7 cellular contexts compared by ENCODE assay signal in genomic region chr1:12014141-12014981, GRCh38. TPM values are rescaled to one million over a fixed set of nuclear protein-coding genes. Genes with fewer than 3 reads are reported as not detected.
A peak's percentile ranks its signal among the peaks of the same experiment; 100 is the strongest.
DNase-seq lines count a peak whose midpoint lies in the region; FAIRE-seq and TF ChIP-seq lines count a peak whose summit lies in the region.

No MANE protein-coding gene starts in this region.

- H3K27me3 ChIP-seq in H1 (replicated peaks in 1 of 4; ENCODE audit: control insufficient read depth in 3 of 4, extremely low read depth in 1 of 4, insufficient read depth in 3 of 4, low read length in 3 of 4) (no peaks in the 10 kb centered on the region), trophoblast cell (ENCODE audit: insufficient read depth, low read length) (no peaks in the 10 kb centered on the region)

- no peak overlapping the region for H3K4ac ChIP-seq in H1 (replicated peaks; ENCODE audit: insufficient read length, low read depth, low read length)
- no peak overlapping the region for H3K4ac ChIP-seq in trophoblast cell (ENCODE audit: low read depth, low read length)

- no peak overlapping the region for H2BK5ac ChIP-seq in H1 (ENCODE audit: low read depth, low read length)
- no peak overlapping the region for H2BK5ac ChIP-seq in trophoblast cell (ENCODE audit: low read depth, low read length, poor library complexity)

- H3K23ac ChIP-seq in H1 (ENCODE audit: insufficient read length), result no peak overlapping the region
- no peak overlapping the region for H3K23ac ChIP-seq in trophoblast cell (ENCODE audit: low read length)

- no peak overlapping the region for H2AFZ ChIP-seq in H1 (ENCODE audit: low read length)
- H2AFZ ChIP-seq in trophoblast cell (ENCODE audit: insufficient read depth, low read length, poor library complexity), result no peak overlapping the region

- no peak overlapping the region for H3K4me3 ChIP-seq in H1 (ENCODE audit: extremely low read depth in 1 of 4, insufficient read depth in 2 of 4, low read depth in 3 of 4, low read length in 4 of 4)
- H3K4me3 ChIP-seq in trophoblast cell (ENCODE audit: low read depth, low read length), result no peak overlapping the region
- no peak overlapping the region for H3K4me3 ChIP-seq in coronary artery

- no peaks in the 10 kb centered on the region; the same call in 1 of the 2 replicates for H3K23me2 ChIP-seq in H1 (ENCODE audit: low read depth, low read length)

- DNase-seq in GM03348 (ENCODE audit: low spot score) (peak; percentile 40), NCI-H524 treated with DMSO at 0.1 percent for 48 hours (lab: John Stamatoyannopoulos, UW) (peak; percentile 89), H1 (ENCODE audit: low read depth in 1 of 2, low spot score in 2 of 2) (no peak), trophoblast cell (peak; percentile 62 to 78), coronary artery (ENCODE audit: low spot score) (no peak), cortex of kidney (lab: John Stamatoyannopoulos, UW) (no peak), erythroblast (lab: John Stamatoyannopoulos, UW) (no peak)

- 0 out of 2 replicates have a peak overlapping the region, but pooled peaks have one; percentile 27 for H2BK12ac ChIP-seq in H1 (ENCODE audit: low read depth, low read length)
- H2BK12ac ChIP-seq in trophoblast cell (ENCODE audit: low read length), result no peak overlapping the region

- no peak overlapping the region for H4K5ac ChIP-seq in H1 (ENCODE audit: insufficient read length, low read depth, low read length)

- no peak overlapping the region for H2BK20ac ChIP-seq in H1 (ENCODE audit: low read length)

- H3K9ac ChIP-seq in H1 (replicated peaks in 1 of 4; ENCODE audit: extremely low read depth in 1 of 4, low read depth in 3 of 4, low read length in 3 of 4) (no peak overlapping the region), trophoblast cell (ENCODE audit: low read length) (no peak overlapping the region)

- TF ChIP-seq RAD21 in H1 (IDR thresholded peaks at IDR 0.05 in 1 of 2, conservative IDR thresholded peaks at IDR 0.05 in 1 of 2; ENCODE audit: low read depth in 2 of 2, low read length in 2 of 2), result peak in 1 of 2 experiments; percentile 45; a peak in 2 of 4 replicates

- H3K9me3 ChIP-seq in H1 (ENCODE audit: insufficient read depth in 2 of 2, low read depth in 1 of 2, low read length in 1 of 2) (no peaks in the 10 kb centered on the region), trophoblast cell (ENCODE audit: insufficient read depth, low read depth, low read length) (peaks cover 2% of the 10 kb centered on the region)

- H3K79me1 ChIP-seq in H1 (ENCODE audit: low read depth, low read length) (no peaks in the 10 kb centered on the region; the same call in 1 of the 2 replicates), trophoblast cell (ENCODE audit: low read length) (peaks cover under 1% of the 10 kb centered on the region)

- H3K4me1 ChIP-seq in H1 (replicated peaks in 1 of 4; ENCODE audit: control insufficient read depth in 3 of 4, insufficient read depth in 4 of 4, low read length in 3 of 4) (no peaks in the 10 kb centered on the region), trophoblast cell (ENCODE audit: control insufficient read depth in 1 of 2, insufficient read depth in 2 of 2, low read length in 2 of 2) (no peaks in the 10 kb centered on the region)

- H3K4me2 ChIP-seq in H1 (ENCODE audit: insufficient read depth in 1 of 2, low read depth in 2 of 2, low read length in 2 of 2) (no peak overlapping the region), trophoblast cell (ENCODE audit: low read length) (no peak overlapping the region)

- no peak overlapping the region for H3K56ac ChIP-seq in H1 (replicated peaks; ENCODE audit: insufficient read length, low read depth, low read length)

- 88% methylated on average over 16 of the region's 16 CpGs; no CpG with 5 or more reads in 1 of the 2 experiments for WGBS in H1 (ENCODE audit: extremely low coverage in 1 of 2, insufficient coverage in 1 of 2, insufficient read length in 1 of 2, insufficient replicate concordance in 2 of 2, low coverage in 1 of 2, low lambda C conversion rate in 2 of 2, missing lambda C conversion rate in 1 of 2), 2 experiments
- WGBS in trophoblast cell (ENCODE audit: extremely low coverage, insufficient coverage, insufficient read length), result no CpG with 5 or more reads among the region's 16 CpGs

- no peak overlapping the region for H2AK5ac ChIP-seq in H1 (ENCODE audit: low read depth, low read length)
- no peak overlapping the region for H2AK5ac ChIP-seq in trophoblast cell (ENCODE audit: low read length)

- H3K18ac ChIP-seq in H1 (ENCODE audit: extremely low read depth, low read length) (no peak overlapping the region), trophoblast cell (ENCODE audit: low read length) (no peak overlapping the region)

- H4K8ac ChIP-seq in H1 (ENCODE audit: extremely low read depth, insufficient read depth, low read length), result no peak overlapping the region
- H4K8ac ChIP-seq in trophoblast cell (ENCODE audit: low read depth, low read length), result no peak overlapping the region

- TF ChIP-seq POLR2A in H1 (IDR thresholded peaks at IDR 0.05; ENCODE audit: control extremely low read depth in 1 of 2, low read depth in 2 of 2, low read length in 2 of 2), result no peak
- TF ChIP-seq POLR2A in erythroblast (IDR thresholded peaks at IDR 0.05; ENCODE audit: low read length), result no peak

- POLR2A ChIA-PET in H1 (lab: Charles Lee; ENCODE audit: partially characterized antibody), result interaction anchor here (0.6 to 1.2 kb wide), 5 partner anchors 24 to 196 kb away, joined by 3 to 5 read pairs (median 4); no protein-coding TSS in a partner anchor

- no peak overlapping the region for H2BK15ac ChIP-seq in H1 (ENCODE audit: low read length)

- peak overlapping the region; percentile 6 for H4K12ac ChIP-seq in trophoblast cell (ENCODE audit: low read depth, low read length)

- H3K36me3 ChIP-seq in H1 (ENCODE audit: control insufficient read depth in 2 of 4, insufficient read depth in 4 of 4, low read length in 3 of 4) (peaks cover 20 to 35% (median 32%) of the 10 kb centered on the region in 4 experiments; a peak in 6 of 8 replicates), trophoblast cell (ENCODE audit: control insufficient read depth in 1 of 2, insufficient read depth in 2 of 2, low read length in 2 of 2) (peaks cover 36% of the 10 kb centered on the region in 2 experiments)

- H4K20me1 ChIP-seq in H1 (replicated peaks in 1 of 2; ENCODE audit: control insufficient read depth in 1 of 2, insufficient read depth in 2 of 2, low read length in 2 of 2), result peaks cover 0 to 5% of the 10 kb centered on the region in 2 experiments

- H2BK120ac ChIP-seq in H1 (replicated peaks; ENCODE audit: low read depth, low read length), result no peak overlapping the region
- H2BK120ac ChIP-seq in trophoblast cell (ENCODE audit: insufficient read depth, low read length, poor library complexity), result no peak overlapping the region

- TF ChIP-seq CTCF in H1 (IDR thresholded peaks at IDR 0.05; ENCODE audit: control extremely low read depth in 1 of 3, insufficient read depth in 1 of 3, low read depth in 1 of 3, low read length in 3 of 3) (peak; percentile 38 to 45 (median 44)), coronary artery (IDR thresholded peaks at IDR 0.05) (no peak)

- no peak for TF ChIP-seq EP300 in H1 (IDR thresholded peaks at IDR 0.05; ENCODE audit: borderline replicate concordance in 1 of 2, low read depth in 2 of 2, low read length in 2 of 2)

- H3K14ac ChIP-seq in H1 (ENCODE audit: insufficient read length) (no peak overlapping the region), trophoblast cell (ENCODE audit: low read length) (no peak overlapping the region)

- H3K27ac ChIP-seq in H1 (ENCODE audit: low read depth, low read length), result 0 out of 2 replicates have a peak overlapping the region, but pooled peaks have one; percentile 7
- H3K27ac ChIP-seq in trophoblast cell (ENCODE audit: low read depth, low read length), result no peak overlapping the region
- H3K27ac ChIP-seq in coronary artery, result no peak overlapping the region

- CTCF ChIA-PET in H1 (lab: Charles Lee; ENCODE audit: partially characterized antibody), result interaction anchor here (0.6 to 3.9 kb wide), 4 partner anchors 17 to 145 kb away, joined by 3 to 13 read pairs (median 3); no protein-coding TSS in a partner anchor

- H3K79me2 ChIP-seq in H1 (ENCODE audit: control insufficient read depth in 1 of 2, insufficient read depth in 2 of 2, low read length in 2 of 2) (no peaks in the 10 kb centered on the region), trophoblast cell (ENCODE audit: control insufficient read depth, insufficient read depth, low read length, poor library complexity) (no peaks in the 10 kb centered on the region)

- no peak overlapping the region for H4K91ac ChIP-seq in H1 (replicated peaks; ENCODE audit: insufficient read length, low read length)
- no peak overlapping the region for H4K91ac ChIP-seq in trophoblast cell (ENCODE audit: low read depth, low read length)

- no peak for FAIRE-seq in H1 (lab: Jason Lieb, UNC)

RNA-seq across cellular contexts. Expression of gene MIIP, which starts 4.9 kb away (rescaled TPM):
- 65.5 and 66.1 TPM in 2 replicates for total RNA-seq in H1 (2021; fragmentation: NEBNext Ultra II Directional; extraction: Animal tissue kit (Norgen Biotek cat#: 25700))
- 106 and 149 TPM in 2 replicates for polyA plus RNA-seq in H1 (2011; rRNA removed)
- polyA plus RNA-seq in H1 (2011; cell fraction: cytosol; rRNA removed), result 92.6 TPM
- 266 TPM for polyA plus RNA-seq in H1 (2011; cell fraction: nucleus; rRNA removed)
- polyA plus RNA-seq in H1 (2012, experiment 1 of 2), result 57.0 to 78.2 TPM (median 75.2 TPM) in 4 replicates
- polyA plus RNA-seq in H1 (2012, experiment 2 of 2), result 75.0 TPM
- polyA plus RNA-seq in H1 (2013, experiment 1 of 2), result 49.8 TPM
- polyA plus RNA-seq in H1 (2013, experiment 2 of 2), result 49.9 TPM
- 31.7 and 34.1 TPM in 2 replicates for polyA minus RNA-seq in H1 (2011; rRNA and poly(A)+ RNA removed)
- 33.5 TPM for polyA minus RNA-seq in H1 (2011; cell fraction: cytosol; rRNA and poly(A)+ RNA removed)
- 47.5 TPM for polyA minus RNA-seq in H1 (2011; cell fraction: nucleus; rRNA and poly(A)+ RNA removed)
- polyA plus RNA-seq in trophoblast cell (2013), result 32.1 and 33.6 TPM in 2 replicates

RNA-seq across cellular contexts. Expression of gene MFN2, which starts 34.1 kb away (rescaled TPM):
- 58.2 and 62.5 TPM in 2 replicates for total RNA-seq in H1 (2021; fragmentation: NEBNext Ultra II Directional; extraction: Animal tissue kit (Norgen Biotek cat#: 25700))
- polyA plus RNA-seq in H1 (2011; rRNA removed), result 34.0 and 42.0 TPM in 2 replicates
- polyA plus RNA-seq in H1 (2011; cell fraction: cytosol; rRNA removed), result 45.9 TPM
- polyA plus RNA-seq in H1 (2011; cell fraction: nucleus; rRNA removed), result 63.9 TPM
- 45.7 to 57.9 TPM (median 51.8 TPM) in 4 replicates for polyA plus RNA-seq in H1 (2012, experiment 1 of 2)
- polyA plus RNA-seq in H1 (2012, experiment 2 of 2), result 28.5 TPM
- polyA plus RNA-seq in H1 (2013, experiment 1 of 2), result 28.3 TPM
- polyA plus RNA-seq in H1 (2013, experiment 2 of 2), result 25.5 TPM
- polyA minus RNA-seq in H1 (2011; rRNA and poly(A)+ RNA removed), result 63.6 and 69.2 TPM in 2 replicates
- polyA minus RNA-seq in H1 (2011; cell fraction: cytosol; rRNA and poly(A)+ RNA removed), result 28.5 TPM
- 23.9 TPM for polyA minus RNA-seq in H1 (2011; cell fraction: nucleus; rRNA and poly(A)+ RNA removed)
- polyA plus RNA-seq in trophoblast cell (2013), result 43.1 and 46.4 TPM in 2 replicates

RNA-seq across cellular contexts. Expression of gene TNFRSF8, which starts 48.7 kb away (rescaled TPM):
- total RNA-seq in H1 (2021; fragmentation: NEBNext Ultra II Directional; extraction: Animal tissue kit (Norgen Biotek cat#: 25700)), result 32.7 and 35.1 TPM in 2 replicates
- polyA plus RNA-seq in H1 (2011; rRNA removed), result 23.2 and 26.7 TPM in 2 replicates
- polyA plus RNA-seq in H1 (2011; cell fraction: cytosol; rRNA removed), result 16.7 TPM
- 26.1 TPM for polyA plus RNA-seq in H1 (2011; cell fraction: nucleus; rRNA removed)
- 15.0 to 25.1 TPM (median 23.2 TPM) in 4 replicates for polyA plus RNA-seq in H1 (2012, experiment 1 of 2)
- 20.2 TPM for polyA plus RNA-seq in H1 (2012, experiment 2 of 2)
- polyA plus RNA-seq in H1 (2013, experiment 1 of 2), result 29.7 TPM
- polyA plus RNA-seq in H1 (2013, experiment 2 of 2), result 29.6 TPM
- 13.4 and 14.5 TPM in 2 replicates for polyA minus RNA-seq in H1 (2011; rRNA and poly(A)+ RNA removed)
- 13.3 TPM for polyA minus RNA-seq in H1 (2011; cell fraction: cytosol; rRNA and poly(A)+ RNA removed)
- 12.3 TPM for polyA minus RNA-seq in H1 (2011; cell fraction: nucleus; rRNA and poly(A)+ RNA removed)
- polyA plus RNA-seq in trophoblast cell (2013), result 0.16 and 0.19 TPM in 2 replicates

Comparison
In these comparisons a context has a peak if more than half of its experiments do, and no peak if none do; other contexts are left out.
1. DNase-seq: peak in GM03348 (single experiment), NCI-H524 treated with DMSO at 0.1 percent for 48 hours (single experiment) and trophoblast cell (2 of 2); none in H1 (0 of 2), coronary artery (single experiment), cortex of kidney (single experiment) and erythroblast (0 of 2).